18 cellular contexts compared by ENCODE assay signal in the genomic region with DNA sequence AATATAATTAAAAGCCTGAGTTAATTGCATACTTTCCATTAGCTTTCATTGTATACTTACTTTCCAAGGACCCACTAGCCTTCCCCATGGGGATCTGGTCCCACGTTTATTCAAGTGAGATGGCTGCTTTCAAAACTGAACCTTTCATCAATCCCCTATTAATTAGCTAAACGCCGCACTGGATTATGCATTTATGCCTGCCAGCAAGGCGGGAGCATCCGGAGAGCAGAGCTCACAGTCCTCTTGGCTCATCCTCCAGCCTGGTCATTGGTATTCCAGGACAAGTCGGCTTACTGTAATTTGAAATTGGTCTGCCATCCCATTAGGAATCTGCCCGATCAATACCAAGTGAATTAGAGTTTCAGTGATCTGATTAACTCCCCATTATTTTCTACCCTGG.
"Had no signal": no experiment of that assay in that cellular context is flagged by ENCODE, and none has a peak within 500 bp of the region (broad histone marks: within the 10 kb centered on the region; RNA-seq: fewer than 3 reads in every experiment).

No MANE protein-coding gene starts in this region.

- H3K9me3 ChIP-seq: gastrocnemius medialis, right atrium auricular region, sigmoid colon, testis, upper lobe of right lung, vagina had no signal

- H3K27ac ChIP-seq: dorsolateral prefrontal cortex, gastrocnemius medialis, right atrium auricular region, skin epidermis, testis, tibial nerve, upper lobe of right lung, vagina had no signal

- H3K36me3 ChIP-seq: gastrocnemius medialis, right atrium auricular region, sigmoid colon, tibial nerve, upper lobe of right lung, vagina had no signal

- H3K27me3 ChIP-seq: gastrocnemius medialis, right atrium auricular region, sigmoid colon, testis, tibial nerve, upper lobe of right lung, vagina had no signal

- H3K4me3 ChIP-seq: dorsolateral prefrontal cortex, gastrocnemius medialis, right atrium auricular region, sigmoid colon, skin epidermis, testis, tibial nerve, upper lobe of right lung, vagina had no signal

- H3K4me1 ChIP-seq: gastrocnemius medialis, right atrium auricular region, sigmoid colon, testis, tibial nerve, upper lobe of right lung, vagina had no signal

- ATAC-seq: gastrocnemius medialis; left colon; naive thymus-derived CD4-positive, alpha-beta T cell; stimulated activated naive B cell treated with anti-CD40 and anti-IgM and Interleukin-4, amounts not matched to agents 10 μg/mL and 1 μg/mL and 100 μg/mL, for 72 hours; stimulated activated naive CD8-positive, alpha-beta T cell treated with anti-CD3 and anti-CD28 coated beads, Interleukin-15, amount 100 ng/mL, for 72 hours had no signal

- DNase-seq: cortex of kidney; dorsolateral prefrontal cortex; effector CD8-positive, alpha-beta T cell; gastrocnemius medialis; hippocampal formation; left colon; naive thymus-derived CD4-positive, alpha-beta T cell; sigmoid colon; stimulated activated CD4-positive, alpha-beta T cell treated with anti-CD3 and anti-CD28 coated beads, Interleukin-2, amount 100 ng/mL, for 24 hours; stimulated activated CD4-positive, alpha-beta T cell treated with anti-CD3 and anti-CD28 coated beads, Interleukin-4, amount 100 ng/mL, for 4 hours; stimulated activated naive B cell treated with anti-CD40 and anti-IgM and Interleukin-4, amounts not matched to agents 10 μg/mL and 1 μg/mL and 100 μg/mL, for 72 hours; stimulated activated naive CD8-positive, alpha-beta T cell treated with anti-CD3 and anti-CD28 coated beads, Interleukin-15, amount 100 ng/mL, for 72 hours; testis; upper lobe of right lung had no signal
